1 cellular context compared by ENCODE assay signal in genomic region chr16:67278773-67279295, GRCh38.
TF ChIP-seq lines count a peak whose summit lies in the region.

No MANE protein-coding gene starts in this region.

TF ChIP-seq in HepG2, 621 proteins besides CTCF, POLR2A, EP300 and RAD21 (continued from another document):
- no peak for TF ChIP-seq ZNF574 (CRISPR knock-in tag; IDR thresholded peaks at IDR 0.05)
- no peak for TF ChIP-seq DNMT3B (CRISPR knock-in tag; conservative IDR thresholded peaks at IDR 0.05)
- no peak for TF ChIP-seq HIC2 (CRISPR knock-in tag; IDR thresholded peaks at IDR 0.05; ENCODE audit: low read depth)
- TF ChIP-seq, protein P1, sequence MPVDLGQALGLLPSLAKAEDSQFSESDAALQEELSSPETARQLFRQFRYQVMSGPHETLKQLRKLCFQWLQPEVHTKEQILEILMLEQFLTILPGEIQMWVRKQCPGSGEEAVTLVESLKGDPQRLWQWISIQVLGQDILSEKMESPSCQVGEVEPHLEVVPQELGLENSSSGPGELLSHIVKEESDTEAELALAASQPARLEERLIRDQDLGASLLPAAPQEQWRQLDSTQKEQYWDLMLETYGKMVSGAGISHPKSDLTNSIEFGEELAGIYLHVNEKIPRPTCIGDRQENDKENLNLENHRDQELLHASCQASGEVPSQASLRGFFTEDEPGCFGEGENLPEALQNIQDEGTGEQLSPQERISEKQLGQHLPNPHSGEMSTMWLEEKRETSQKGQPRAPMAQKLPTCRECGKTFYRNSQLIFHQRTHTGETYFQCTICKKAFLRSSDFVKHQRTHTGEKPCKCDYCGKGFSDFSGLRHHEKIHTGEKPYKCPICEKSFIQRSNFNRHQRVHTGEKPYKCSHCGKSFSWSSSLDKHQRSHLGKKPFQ (CRISPR knock-in tag; IDR thresholded peaks at IDR 0.05; ENCODE audit: insufficient replicate concordance): no peak
- TF ChIP-seq ZFX (CRISPR knock-in tag; IDR thresholded peaks at IDR 0.05; ENCODE audit: low read depth): peak; percentile 94
- TF ChIP-seq TFAP4 (IDR thresholded peaks at IDR 0.05; ENCODE audit: borderline replicate concordance, low read depth): 0 out of 2 replicates have a peak, but pooled peaks have one; percentile 26
- TF ChIP-seq SP5 (CRISPR knock-in tag; IDR thresholded peaks at IDR 0.05; ENCODE audit: borderline replicate concordance, low read depth): no peak
- TF ChIP-seq GMEB2 (CRISPR knock-in tag; IDR thresholded peaks at IDR 0.05; ENCODE audit: low read depth): no peak
- TF ChIP-seq XBP1 (CRISPR knock-in tag; IDR thresholded peaks at IDR 0.05): peak; percentile 48; the same call in 1 of the 2 replicates
- no peak for TF ChIP-seq SMARCC2 (IDR thresholded peaks at IDR 0.05)
- TF ChIP-seq, protein P2, sequence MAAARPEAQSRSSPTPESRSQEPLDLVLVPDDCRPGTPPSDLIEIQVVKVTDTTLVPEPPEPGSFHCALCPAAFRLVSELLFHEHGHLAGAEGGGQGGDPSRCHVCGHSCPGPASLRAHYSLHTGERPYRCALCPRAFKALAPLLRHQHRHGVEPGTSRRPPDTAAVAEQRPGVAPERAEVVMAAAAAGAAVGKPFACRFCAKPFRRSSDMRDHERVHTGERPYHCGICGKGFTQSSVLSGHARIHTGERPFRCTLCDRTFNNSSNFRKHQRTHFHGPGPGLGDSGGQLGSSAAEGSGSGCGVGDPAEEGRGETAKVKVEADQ (CRISPR knock-in tag; IDR thresholded peaks at IDR 0.05; ENCODE audit: borderline replicate concordance): no peak
- 0 out of 2 replicates have a peak, but pooled peaks have one; percentile 11 for TF ChIP-seq SIX4 (CRISPR knock-in tag; IDR thresholded peaks at IDR 0.05)
- TF ChIP-seq GATAD1 (CRISPR knock-in tag; IDR thresholded peaks at IDR 0.05): peak; percentile 44; the same call in 1 of the 2 replicates
- TF ChIP-seq ZNF776 (CRISPR knock-in tag; IDR thresholded peaks at IDR 0.05): no peak
- no peak for TF ChIP-seq NFKBIZ (CRISPR knock-in tag; IDR thresholded peaks at IDR 0.05)
- TF ChIP-seq ZNF768 (CRISPR knock-in tag; IDR thresholded peaks at IDR 0.05): peak; percentile 34; the same call in 1 of the 2 replicates
- TF ChIP-seq, protein P3, sequence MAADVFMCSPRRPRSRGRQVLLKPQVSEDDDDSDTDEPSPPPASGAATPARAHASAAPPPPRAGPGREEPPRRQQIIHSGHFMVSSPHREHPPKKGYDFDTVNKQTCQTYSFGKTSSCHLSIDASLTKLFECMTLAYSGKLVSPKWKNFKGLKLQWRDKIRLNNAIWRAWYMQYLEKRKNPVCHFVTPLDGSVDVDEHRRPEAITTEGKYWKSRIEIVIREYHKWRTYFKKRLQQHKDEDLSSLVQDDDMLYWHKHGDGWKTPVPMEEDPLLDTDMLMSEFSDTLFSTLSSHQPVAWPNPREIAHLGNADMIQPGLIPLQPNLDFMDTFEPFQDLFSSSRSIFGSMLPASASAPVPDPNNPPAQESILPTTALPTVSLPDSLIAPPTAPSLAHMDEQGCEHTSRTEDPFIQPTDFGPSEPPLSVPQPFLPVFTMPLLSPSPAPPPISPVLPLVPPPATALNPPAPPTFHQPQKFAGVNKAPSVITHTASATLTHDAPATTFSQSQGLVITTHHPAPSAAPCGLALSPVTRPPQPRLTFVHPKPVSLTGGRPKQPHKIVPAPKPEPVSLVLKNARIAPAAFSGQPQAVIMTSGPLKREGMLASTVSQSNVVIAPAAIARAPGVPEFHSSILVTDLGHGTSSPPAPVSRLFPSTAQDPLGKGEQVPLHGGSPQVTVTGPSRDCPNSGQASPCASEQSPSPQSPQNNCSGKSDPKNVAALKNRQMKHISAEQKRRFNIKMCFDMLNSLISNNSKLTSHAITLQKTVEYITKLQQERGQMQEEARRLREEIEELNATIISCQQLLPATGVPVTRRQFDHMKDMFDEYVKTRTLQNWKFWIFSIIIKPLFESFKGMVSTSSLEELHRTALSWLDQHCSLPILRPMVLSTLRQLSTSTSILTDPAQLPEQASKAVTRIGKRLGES (CRISPR knock-in tag; IDR thresholded peaks at IDR 0.05; ENCODE audit: borderline replicate concordance): no peak
- peak; percentile 84 for TF ChIP-seq MTF1 (CRISPR knock-in tag; IDR thresholded peaks at IDR 0.05)
- no peak for TF ChIP-seq SKI (IDR thresholded peaks at IDR 0.05; ENCODE audit: partially characterized antibody)
- TF ChIP-seq, protein P4, sequence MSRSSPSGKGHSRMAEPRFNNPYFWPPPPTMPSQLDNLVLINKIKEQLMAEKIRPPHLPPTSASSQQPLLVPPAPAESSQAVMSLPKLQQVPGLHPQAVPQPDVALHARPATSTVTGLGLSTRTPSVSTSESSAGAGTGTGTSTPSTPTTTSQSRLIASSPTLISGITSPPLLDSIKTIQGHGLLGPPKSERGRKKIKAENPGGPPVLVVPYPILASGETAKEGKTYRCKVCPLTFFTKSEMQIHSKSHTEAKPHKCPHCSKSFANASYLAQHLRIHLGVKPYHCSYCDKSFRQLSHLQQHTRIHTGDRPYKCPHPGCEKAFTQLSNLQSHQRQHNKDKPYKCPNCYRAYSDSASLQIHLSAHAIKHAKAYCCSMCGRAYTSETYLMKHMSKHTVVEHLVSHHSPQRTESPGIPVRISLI (CRISPR knock-in tag; IDR thresholded peaks at IDR 0.05; ENCODE audit: borderline replicate concordance): no peak
- no peak; the same call in 1 of the 2 replicates for TF ChIP-seq NCOA2 (CRISPR knock-in tag; IDR thresholded peaks at IDR 0.05)
- TF ChIP-seq FOXA1 (IDR thresholded peaks at IDR 0.05): no peak
- no peak for TF ChIP-seq FOXA1 (CRISPR knock-in tag; IDR thresholded peaks at IDR 0.05)
- no peak for TF ChIP-seq DNMT1 (CRISPR knock-in tag; IDR thresholded peaks at IDR 0.05)
